Comparison of ENCODE assay signal across 8 cellular contexts in the genomic region with DNA sequence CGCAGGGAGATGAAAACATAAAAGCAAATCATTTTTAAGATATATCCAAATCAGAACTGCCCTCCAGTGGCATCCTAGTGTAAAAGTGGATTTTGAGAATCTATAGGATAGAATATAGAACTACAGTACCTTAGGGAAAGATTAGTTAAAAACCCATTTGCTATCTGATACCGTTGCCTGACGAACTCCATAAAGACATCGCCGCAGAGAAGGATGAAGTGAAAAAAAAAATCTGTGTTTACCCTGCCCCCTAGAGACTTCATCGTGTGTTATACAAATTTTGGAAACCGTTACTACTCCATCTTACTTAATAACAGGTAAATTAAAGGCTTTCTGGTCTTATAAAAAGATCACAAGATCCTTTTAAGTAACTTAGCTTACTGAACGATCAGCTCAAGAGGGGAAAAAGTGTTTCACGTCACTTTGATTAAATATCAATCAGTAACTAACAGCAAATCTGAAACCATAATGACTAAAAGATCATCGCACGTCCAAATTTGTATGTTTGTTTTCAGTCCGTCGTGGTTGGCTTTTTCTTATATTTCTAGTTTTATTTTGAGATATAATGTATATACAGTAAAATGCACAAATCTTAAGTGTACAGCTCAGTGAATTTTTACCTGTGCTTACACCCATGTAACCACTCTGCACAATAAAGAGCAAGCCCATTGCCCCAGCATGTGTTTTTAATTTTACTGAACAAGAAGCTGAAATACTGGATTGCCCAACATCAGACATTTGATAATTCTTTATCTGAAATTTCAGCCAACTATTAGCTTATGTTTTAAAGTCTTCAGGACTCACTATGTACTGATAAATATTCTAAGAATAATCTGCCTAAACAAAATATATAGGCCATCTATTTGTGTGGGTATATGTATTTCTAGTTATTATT. TPM values are rescaled to one million over a fixed set of nuclear protein-coding genes. Genes with fewer than 3 reads are reported as not detected.
DNase-seq lines count a peak whose midpoint lies in the region; ATAC-seq and TF ChIP-seq lines count a peak whose summit lies in the region.

No MANE protein-coding gene starts in this region.

- WGBS in transverse colon (ENCODE audit: low coverage in 1 of 2), 2 donors = 10 to 11% methylated on average over 13 of the region's 13 CpGs

- POLR2A ChIA-PET in activated CD8-positive, alpha-beta T cell treated with anti-CD3 and anti-CD28 coated beads, Interleukin-2, amount 10 ng/mL, durations not matched to agents 7 days and 5 days (lab: Charles Lee) = interaction anchor here (0.7 to 6.5 kb wide), 19 partner anchors 14 to 698 kb away, joined by 3 to 47 read pairs (median 4); a partner anchor contains a TSS

- no peaks in the 10 kb centered on the region for H3K9me3 Mint-ChIP-seq in activated CD8-positive, alpha-beta T cell treated with anti-CD3 and anti-CD28 coated beads, Interleukin-2, amount 10 ng/mL, durations not matched to agents 7 days and 5 days (ENCODE audit: insufficient read depth)

- H3K4me1 Mint-ChIP-seq in activated CD8-positive, alpha-beta T cell treated with anti-CD3 and anti-CD28 coated beads, Interleukin-2, amount 10 ng/mL, durations not matched to agents 7 days and 5 days (ENCODE audit: low read depth) = peaks cover 47% of the 10 kb centered on the region

- ATAC-seq in activated CD8-positive, alpha-beta T cell treated with anti-CD3 and anti-CD28 coated beads, Interleukin-2, amount 10 ng/mL, durations not matched to agents 7 days and 5 days = peak; percentile 14
- ATAC-seq in HG03457 (IDR thresholded peaks at IDR 0.05; ENCODE audit: unreplicated experiment) (no peak), HG02852 (IDR thresholded peaks at IDR 0.05; ENCODE audit: unreplicated experiment) (no peak)

- DNase-seq in DMS79 (lab: John Stamatoyannopoulos, UW) = peak; percentile 14
- no peak for DNase-seq in MG63
- DNase-seq in activated CD8-positive, alpha-beta T cell treated with anti-CD3 and anti-CD28 coated beads, Interleukin-2, amount 10 ng/mL, durations not matched to agents 7 days and 5 days = no peak
- no peak for DNase-seq in kidney epithelial cell (ENCODE audit: low read depth)
- no peak for DNase-seq in transverse colon
- DNase-seq in activated CD4-positive, alpha-beta T cell treated with anti-CD3 and anti-CD28 coated beads for 48 hours = no peak

- H3K4me3 ChIP-seq in MG63 (peak overlapping the region; percentile 77), kidney epithelial cell (ENCODE audit: low read depth, low read length) (peak overlapping the region; percentile 40), transverse colon (peak overlapping the region; percentile 7 to 87 (median 42))

- H3K36me3 ChIP-seq in MG63 = peaks cover 38% of the 10 kb centered on the region
- no peaks in the 10 kb centered on the region for H3K36me3 ChIP-seq in kidney epithelial cell (ENCODE audit: control insufficient read depth, insufficient read depth, low read length)
- peaks cover 0 to 18% (median 2%) of the 10 kb centered on the region in 4 donors for H3K36me3 ChIP-seq in transverse colon

- H3K27me3 Mint-ChIP-seq in activated CD8-positive, alpha-beta T cell treated with anti-CD3 and anti-CD28 coated beads, Interleukin-2, amount 10 ng/mL, durations not matched to agents 7 days and 5 days (ENCODE audit: low read depth) = no peaks in the 10 kb centered on the region

- peak overlapping the region; percentile 67 to 73 (median 70) for H3K27ac ChIP-seq in transverse colon

- peaks cover 5 to 35% (median 17%) of the 10 kb centered on the region in 4 donors for H3K4me1 ChIP-seq in transverse colon

- intact Hi-C loops in transverse colon (cut with DNase I; ENCODE audit: low total_unique reads) = loop anchor here (2.0 to 10.0 kb wide), 2 partner anchors 113 to 369 kb away; no protein-coding TSS in a partner anchor

- peak; percentile 19 for TF ChIP-seq CTCF in kidney epithelial cell (IDR thresholded peaks at IDR 0.05; ENCODE audit: insufficient read depth, low read length, poor library complexity, severe bottlenecking)
- TF ChIP-seq CTCF in transverse colon (IDR thresholded peaks at IDR 0.05) = peak in 1 of 5 experiments; percentile 8

- in situ Hi-C loops in transverse colon (cut with MboI; ENCODE audit: low pct_ligation_motif_present in 1 of 4, low pct_unique_long_range_greater_than_20kb in 1 of 4, low sequenced_read_pairs in 3 of 4) = loop anchor here (5.0 to 25.0 kb wide), 5 partner anchors 117 to 382 kb away; a partner anchor contains a TSS

- H3K27me3 ChIP-seq in MG63 (no peaks in the 10 kb centered on the region), kidney epithelial cell (ENCODE audit: control insufficient read depth, insufficient read depth, low read length) (no peaks in the 10 kb centered on the region), transverse colon (no peaks in the 10 kb centered on the region)

- peak; percentile 1 for TF ChIP-seq POLR2A in transverse colon (IDR thresholded peaks at IDR 0.05)

- peak overlapping the region; percentile 18 for H3K27ac Mint-ChIP-seq in activated CD8-positive, alpha-beta T cell treated with anti-CD3 and anti-CD28 coated beads, Interleukin-2, amount 10 ng/mL, durations not matched to agents 7 days and 5 days

- H3K9me3 ChIP-seq in MG63 (no peaks in the 10 kb centered on the region), transverse colon (no peaks in the 10 kb centered on the region)

- CTCF ChIA-PET in activated CD8-positive, alpha-beta T cell treated with anti-CD3 and anti-CD28 coated beads, Interleukin-2, amount 10 ng/mL, durations not matched to agents 7 days and 5 days (lab: Charles Lee) = interaction anchor here (0.7 to 9.6 kb wide), 44 partner anchors 7 to 390 kb away, joined by 3 to 305 read pairs (median 5); a partner anchor contains a TSS

- H3K4me3 Mint-ChIP-seq in activated CD8-positive, alpha-beta T cell treated with anti-CD3 and anti-CD28 coated beads, Interleukin-2, amount 10 ng/mL, durations not matched to agents 7 days and 5 days = no peak overlapping the region

- H3K36me3 Mint-ChIP-seq in activated CD8-positive, alpha-beta T cell treated with anti-CD3 and anti-CD28 coated beads, Interleukin-2, amount 10 ng/mL, durations not matched to agents 7 days and 5 days (ENCODE audit: low read depth) = peaks cover 31% of the 10 kb centered on the region

- TF ChIP-seq EP300 in transverse colon (IDR thresholded peaks at IDR 0.05; ENCODE audit: low read depth) = no peak

RNA-seq across cellular contexts. Expression of a gene that starts 0.9 kb away (rescaled TPM):
- 1,027 and 1,090 TPM in 2 replicates for total RNA-seq in MG63 (2014; rRNA removed; shearing (Covaris generic); ENCODE audit: low replicate concordance)
- total RNA-seq in activated CD8-positive, alpha-beta T cell treated with anti-CD3 and anti-CD28 coated beads, Interleukin-2, amount 10 ng/mL, durations not matched to agents 7 days and 5 days = 100 to 1,000 TPM; 217 to 220 TPM
- total RNA-seq in kidney epithelial cell (37.1 and 38.6 TPM in 2 replicates), transverse colon (10 to 100 TPM; 13.5 to 27.3 (median 24.2) TPM)

RNA-seq across cellular contexts. Expression of a gene that starts 41.1 kb away (rescaled TPM):
- not detected in 2 replicates for total RNA-seq in MG63 (2014; rRNA removed; shearing (Covaris generic); ENCODE audit: low replicate concordance)
- not detected for total RNA-seq in activated CD8-positive, alpha-beta T cell treated with anti-CD3 and anti-CD28 coated beads, Interleukin-2, amount 10 ng/mL, durations not matched to agents 7 days and 5 days
- total RNA-seq in kidney epithelial cell (not detected in 2 replicates), transverse colon (not detected)
